ENCODE assay signal across 18 cellular contexts in the genomic region with DNA sequence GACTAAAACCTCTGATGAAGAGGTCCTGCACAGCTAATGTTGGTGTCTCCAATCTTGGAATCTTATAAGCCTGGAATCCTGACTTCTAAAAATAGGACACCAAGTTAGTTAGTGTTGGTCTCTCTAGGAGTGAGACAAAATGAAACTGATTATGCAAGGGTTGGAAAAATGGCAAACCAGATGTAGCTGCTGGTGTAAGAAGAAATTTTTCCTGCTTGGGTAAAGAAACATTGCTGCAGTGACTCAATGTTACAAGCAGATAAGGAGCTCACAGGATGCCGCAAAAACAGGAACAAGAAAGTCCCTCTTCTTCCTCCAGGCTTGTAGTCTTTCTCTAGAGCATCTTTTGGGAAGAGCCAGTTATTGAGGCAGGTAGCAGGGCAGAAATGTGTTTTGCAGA.
DNase-seq lines count a peak whose midpoint lies in the region; ATAC-seq and TF ChIP-seq lines count a peak whose summit lies in the region.
"Had no signal": no experiment of that assay in that cellular context is flagged by ENCODE, and none has a peak within 500 bp of the region (broad histone marks: within the 10 kb centered on the region; RNA-seq: fewer than 3 reads in every experiment).

No MANE protein-coding gene starts in this region.

- TF ChIP-seq CTCF in AG09309 (IDR thresholded peaks at IDR 0.05; ENCODE audit: control insufficient read depth, insufficient read depth, low read depth, low read length, missing control alignments) (no peak), IMR-90 (conservative IDR thresholded peaks at IDR 0.05; ENCODE audit: low read depth, low read length) (no peak), foreskin fibroblast (IDR thresholded peaks at IDR 0.05; ENCODE audit: low read depth, low read length) (no peak)
- no peak for TF ChIP-seq CTCF in CD4-positive, alpha-beta T cell (IDR thresholded peaks at IDR 0.05)

- no peak overlapping the region for H3K23ac ChIP-seq in IMR-90 (ENCODE audit: low read depth, low read length)

- no peaks in the 10 kb centered on the region for H3K36me3 Mint-ChIP-seq in CD4-positive, alpha-beta T cell (ENCODE audit: low read depth)

- H2BK5ac ChIP-seq in IMR-90 (ENCODE audit: low read depth, low read length, poor library complexity, severe bottlenecking): no peak overlapping the region

- no peak overlapping the region for H2BK15ac ChIP-seq in IMR-90 (ENCODE audit: low read depth, low read length)

- WGBS in IMR-90 (ENCODE audit: extremely low coverage in 2 of 2, insufficient read length in 1 of 2), 2 experiments: no CpG with 5 or more reads among the region's 1 CpG

- H3K4me1 ChIP-seq in IMR-90 (ENCODE audit: control insufficient read depth, insufficient read depth, low read length): no peaks in the 10 kb centered on the region
- H3K4me1 ChIP-seq: body of pancreas, upper lobe of left lung had no signal

- H3K27ac Mint-ChIP-seq in CD4-positive, alpha-beta T cell: no peak overlapping the region
- H3K27ac Mint-ChIP-seq: activated CD4-positive, alpha-beta T cell treated with anti-CD3 and anti-CD28 coated beads, Interleukin-2, amount 10 ng/mL, durations not matched to agents 7 days and 5 days; stimulated activated naive CD8-positive, alpha-beta T cell treated with anti-CD3 and anti-CD28 coated beads, Interleukin-15, Interleukin-2, amounts not matched to agents 100 ng/mL and 50 ng/mL, for 24 hours had no signal

- no peak for TF ChIP-seq RAD21 in IMR-90 (IDR thresholded peaks at IDR 0.05; ENCODE audit: low read length)

- POLR2A ChIA-PET in IMR-90 (lab: Charles Lee; ENCODE audit: unreplicated experiment): no interaction called here
- POLR2A ChIA-PET in CD4-positive, alpha-beta T cell (lab: Charles Lee): no interaction called here

- H3K27me3 ChIP-seq in IMR-90 (ENCODE audit: control insufficient read depth, insufficient read depth, low read length): no peaks in the 10 kb centered on the region
- no peaks in the 10 kb centered on the region for H3K27me3 ChIP-seq in CD4-positive, alpha-beta T cell (ENCODE audit: control insufficient read depth, insufficient read depth, low read length)
- H3K27me3 ChIP-seq: body of pancreas, upper lobe of left lung had no signal

- H3K9ac ChIP-seq in IMR-90 (ENCODE audit: low read depth, low read length): no peak overlapping the region

- no peak overlapping the region for H4K91ac ChIP-seq in IMR-90 (ENCODE audit: insufficient read depth, low read depth, low read length)

- no peak overlapping the region for H2BK120ac ChIP-seq in IMR-90 (ENCODE audit: low read depth, low read length)

- H3K79me1 ChIP-seq in IMR-90 (ENCODE audit: low read depth in 1 of 2, low read length in 2 of 2): no peaks in the 10 kb centered on the region

- no peaks in the 10 kb centered on the region for H3K27me3 Mint-ChIP-seq in CD4-positive, alpha-beta T cell
- H3K27me3 Mint-ChIP-seq: activated CD4-positive, alpha-beta T cell treated with anti-CD3 and anti-CD28 coated beads, Interleukin-2, amount 10 ng/mL, durations not matched to agents 7 days and 5 days; stimulated activated naive CD8-positive, alpha-beta T cell treated with anti-CD3 and anti-CD28 coated beads, Interleukin-15, Interleukin-2, amounts not matched to agents 100 ng/mL and 50 ng/mL, for 24 hours had no signal

- H3K56ac ChIP-seq in IMR-90 (ENCODE audit: extremely low read depth, insufficient read depth, low read length): no peak overlapping the region

- CTCF ChIA-PET in IMR-90 (lab: Yijun Ruan, JAX): interaction anchor here (0.6 to 1.0 kb wide), 2 partner anchors 25 to 449 kb away, joined by 3 read pairs; no protein-coding TSS in a partner anchor
- CTCF ChIA-PET in CD4-positive, alpha-beta T cell (lab: Charles Lee): no interaction called here

- no TSS peak for BruUV-seq in IMR-90 (replicated peaks; lab: Mats Ljungman, UMichigan)

- intact Hi-C loops in IMR-90 (cut with micrococcal nuclease): loop anchor here (5.0 kb wide), 1 partner anchor 447 kb away; the partner anchor contains the start of gene ETV1
- intact Hi-C loops in CD4-positive, alpha-beta T cell (cut with DNase I, micrococcal nuclease): no loop called here

- H3K14ac ChIP-seq in IMR-90 (replicated peaks; ENCODE audit: low read depth, low read length): no peak overlapping the region

- ATAC-seq in IMR-90 (ENCODE audit: low read depth) (peak; percentile 72), HG02840 (IDR thresholded peaks at IDR 0.05; ENCODE audit: low FRiP score, unreplicated experiment) (no peak), GM18505 (IDR thresholded peaks at IDR 0.05; ENCODE audit: unreplicated experiment) (no peak)
- ATAC-seq in CD4-positive, alpha-beta T cell (ENCODE audit: poor library complexity): no peak
- ATAC-seq: body of pancreas, sciatic nerve had no signal

- no peak overlapping the region for H3K4me3 Mint-ChIP-seq in CD4-positive, alpha-beta T cell
- H3K4me3 Mint-ChIP-seq: activated CD4-positive, alpha-beta T cell treated with anti-CD3 and anti-CD28 coated beads, Interleukin-2, amount 10 ng/mL, durations not matched to agents 7 days and 5 days; stimulated activated naive CD8-positive, alpha-beta T cell treated with anti-CD3 and anti-CD28 coated beads, Interleukin-15, Interleukin-2, amounts not matched to agents 100 ng/mL and 50 ng/mL, for 24 hours had no signal

- peak overlapping the region; percentile 55; the same call in 1 of the 2 replicates for H3K4me2 ChIP-seq in IMR-90 (ENCODE audit: low read depth, low read length)

- dilution Hi-C loops in IMR-90 (cut with HindIII; ENCODE audit: low sequenced_read_pairs, unreplicated experiment): no loop called here

- no peaks in the 10 kb centered on the region for H4K20me1 ChIP-seq in IMR-90 (ENCODE audit: insufficient read depth, low read length)

- in situ Hi-C loops in IMR-90 (cut with MboI; ENCODE audit: low sequenced_read_pairs): loop anchor here (25.0 kb wide), 1 partner anchor 472 kb away; no protein-coding TSS in a partner anchor

- H3K36me3 ChIP-seq in IMR-90 (ENCODE audit: control insufficient read depth, insufficient read depth, low read length): no peaks in the 10 kb centered on the region
- H3K36me3 ChIP-seq: upper lobe of left lung had no signal

- no peaks in the 10 kb centered on the region for H3K9me1 ChIP-seq in IMR-90 (ENCODE audit: insufficient read depth, low read length)

- H2AK9ac ChIP-seq in IMR-90 (replicated peaks; ENCODE audit: low read depth, low read length, poor library complexity): no peak overlapping the region

- no peak overlapping the region for H3K4ac ChIP-seq in IMR-90 (ENCODE audit: low read depth, low read length)

- DNase-seq in AG09309 (ENCODE audit: low read depth) (peak; percentile 70), IMR-90 (peak; percentile 81), amniotic epithelial cell (ENCODE audit: low read depth) (peak; percentile 83), foreskin fibroblast (peak; percentile 37 to 68), NK-92 (lab: John Stamatoyannopoulos, UW; ENCODE audit: unreplicated experiment) (no peak)
- DNase-seq in CD4-positive, alpha-beta T cell: no peak
- DNase-seq: activated CD4-positive, alpha-beta T cell treated with anti-CD3 and anti-CD28 coated beads, Interleukin-2, amount 10 ng/mL, durations not matched to agents 7 days and 5 days; activated CD8-positive, alpha-beta memory T cell treated with anti-CD3 and anti-CD28 coated beads, Interleukin-2, amount 50 U/mL, for 48 hours; activated naive CD4-positive, alpha-beta T cell treated with Interleukin-2 at 50 U/mL for 16 hours; body of pancreas; COR-L47; RPMI8226; stimulated activated CD4-positive, alpha-beta T cell treated with anti-CD3 and anti-CD28 coated beads, Interleukin-1b, Interleukin-23, amount 100 ng/mL, for 48 hours; upper lobe of left lung had no signal

- H3K4me3 ChIP-seq in AG09309 (ENCODE audit: control insufficient read depth, low read depth, low read length) (no peak overlapping the region), IMR-90 (ENCODE audit: insufficient read depth, low read depth, low read length) (no peak overlapping the region), foreskin fibroblast (ENCODE audit: low read depth in 1 of 2, low read length in 2 of 2) (no peak overlapping the region)
- H3K4me3 ChIP-seq: body of pancreas, upper lobe of left lung had no signal

- no peaks in the 10 kb centered on the region for H3K9me3 Mint-ChIP-seq in CD4-positive, alpha-beta T cell
- H3K9me3 Mint-ChIP-seq: stimulated activated naive CD8-positive, alpha-beta T cell treated with anti-CD3 and anti-CD28 coated beads, Interleukin-15, Interleukin-2, amounts not matched to agents 100 ng/mL and 50 ng/mL, for 24 hours had no signal

- no peak for TF ChIP-seq POLR2A in IMR-90 (IDR thresholded peaks at IDR 0.05; ENCODE audit: low read depth, low read length)
- no peak for TF ChIP-seq POLR2A in GM18505 (IDR thresholded peaks at IDR 0.05; ENCODE audit: borderline replicate concordance, extremely low read depth, insufficient read depth, insufficient read length)

- H3K18ac ChIP-seq in IMR-90 (ENCODE audit: low read depth, low read length): no peak overlapping the region

- no peak overlapping the region for H4K5ac ChIP-seq in IMR-90 (ENCODE audit: low read depth, low read length)

- H2AK5ac ChIP-seq in IMR-90 (ENCODE audit: low read depth, low read length): no peak overlapping the region

- H4K8ac ChIP-seq in IMR-90 (ENCODE audit: low read depth in 2 of 2, low read length in 2 of 2): no peak overlapping the region

- no peak overlapping the region for H2BK20ac ChIP-seq in IMR-90 (ENCODE audit: low read depth, low read length)

- no peaks in the 10 kb centered on the region for H3K4me1 Mint-ChIP-seq in CD4-positive, alpha-beta T cell (ENCODE audit: low read depth)
- H3K4me1 Mint-ChIP-seq: activated CD4-positive, alpha-beta T cell treated with anti-CD3 and anti-CD28 coated beads, Interleukin-2, amount 10 ng/mL, durations not matched to agents 7 days and 5 days had no signal

- no peak overlapping the region for H2AFZ ChIP-seq in IMR-90 (replicated peaks; ENCODE audit: low read length, poor library complexity)

- H3K9me3 ChIP-seq in IMR-90 (ENCODE audit: control insufficient read depth, insufficient read depth, low read length): no peaks in the 10 kb centered on the region
- no peaks in the 10 kb centered on the region for H3K9me3 ChIP-seq in CD4-positive, alpha-beta T cell (ENCODE audit: control insufficient read depth, low read length)
- H3K9me3 ChIP-seq: body of pancreas, upper lobe of left lung had no signal

- H3K27ac ChIP-seq in IMR-90 (ENCODE audit: insufficient read depth, low read length): no peak overlapping the region
- H3K27ac ChIP-seq in CD4-positive, alpha-beta T cell (ENCODE audit: low read depth, low read length): no peak overlapping the region
- H3K27ac ChIP-seq: body of pancreas, upper lobe of left lung had no signal

TF ChIP-seq in IMR-90, 13 proteins besides CTCF, POLR2A, EP300 and RAD21:
- TF ChIP-seq RCOR1 (IDR thresholded peaks at IDR 0.05; ENCODE audit: insufficient replicate concordance, low read length) (no peak), CEBPB (IDR thresholded peaks at IDR 0.05; ENCODE audit: low read depth, low read length) (peak; percentile 66; the same call in 1 of the 2 replicates)

Comparison
In these comparisons a context has a peak if more than half of its experiments do, and no peak if none do; other contexts are left out.
1. DNase-seq: peak in AG09309 (single experiment), IMR-90 (single experiment), amniotic epithelial cell (single experiment) and foreskin fibroblast (2 of 2); none in CD4-positive, alpha-beta T cell (0 of 10) and NK-92 (single experiment).